In genomic region chr4:119139316-119139715, GRCh38 we compare ENCODE assay signal across 1 cellular context.
A peak's percentile ranks its signal among the peaks of the same experiment; 100 is the strongest.
TF ChIP-seq lines count a peak whose summit lies in the region.

No MANE protein-coding gene starts in this region.

TF ChIP-seq in IMR-90, 13 proteins besides CTCF, POLR2A, EP300 and RAD21:
- TF ChIP-seq CEBPB (IDR thresholded peaks at IDR 0.05; ENCODE audit: low read depth, low read length): peak; percentile 44; the same call in 1 of the 2 replicates
- no peak for TF ChIP-seq RFX5 (IDR thresholded peaks at IDR 0.05; ENCODE audit: low read depth, low read length)
